Comparison of ENCODE assay signal across 15 cellular contexts in genomic region chr11:8091671-8092070, GRCh38. TPM values are rescaled to one million over a fixed set of nuclear protein-coding genes. Genes with fewer than 3 reads are reported as not detected.
"Had no signal": no experiment of that assay in that cellular context is flagged by ENCODE, and none has a peak within 500 bp of the region (broad histone marks: within the 10 kb centered on the region; RNA-seq: fewer than 3 reads in every experiment).

No MANE protein-coding gene starts in this region.

- H3K27me3 Mint-ChIP-seq: activated naive CD8-positive, alpha-beta T cell had no signal

- H3K36me3 ChIP-seq: neutrophil, pancreas, SJSA1, upper lobe of left lung had no signal

- ATAC-seq: activated CD4-positive, CD25-positive, alpha-beta regulatory T cell treated with anti-CD3 and anti-CD28 coated beads, Interleukin-2, amount 50 U/mL, for 24 hours; activated T-cell treated with anti-CD3 and anti-CD28 coated beads, Interleukin-2, amount 50 U/mL, for 72 hours; naive thymus-derived CD8-positive, alpha-beta T cell had no signal

- H3K9me3 Mint-ChIP-seq: activated T-cell treated with anti-CD3 and anti-CD28 coated beads, Interleukin-2, amount 50 U/mL, for 72 hours; memory B cell; naive thymus-derived CD8-positive, alpha-beta T cell; T-helper 1 cell treated with Interleukin-12 subunit alpha and Interleukin-12 subunit beta and Interleukin-4 antibody, amounts not matched to agents 30 μg/mL and 1 μg/mL, for 36 hours had no signal

- H3K4me1 ChIP-seq: pancreas, SJSA1 had no signal

- H3K27me3 ChIP-seq: neutrophil, pancreas, SJSA1, upper lobe of left lung had no signal

- H3K4me3 Mint-ChIP-seq: activated naive CD8-positive, alpha-beta T cell; activated T-cell treated with anti-CD3 and anti-CD28 coated beads, Interleukin-2, amount 50 U/mL, for 72 hours; memory B cell; naive thymus-derived CD8-positive, alpha-beta T cell; T-helper 1 cell treated with Interleukin-12 subunit alpha and Interleukin-12 subunit beta and Interleukin-4 antibody, amounts not matched to agents 30 μg/mL and 1 μg/mL, for 36 hours had no signal

- DNase-seq: activated CD4-positive, alpha-beta T cell treated with anti-CD3 and anti-CD28 coated beads, Interleukin-2, amount 50 U/mL, for 1 hour; activated T-cell treated with anti-CD3 and anti-CD28 coated beads, Interleukin-2, amount 50 U/mL, for 72 hours; foreskin fibroblast; hippocampal formation; naive thymus-derived CD8-positive, alpha-beta T cell had no signal

- H3K36me3 Mint-ChIP-seq: activated naive CD8-positive, alpha-beta T cell; memory B cell; naive thymus-derived CD8-positive, alpha-beta T cell had no signal

- H3K4me3 ChIP-seq: pancreas, SJSA1, thoracic aorta, upper lobe of left lung had no signal

- H3K9me3 ChIP-seq: neutrophil, pancreas, SJSA1, thoracic aorta, upper lobe of left lung had no signal

- H3K27ac ChIP-seq: epithelial cell of prostate, neutrophil, pancreas, SJSA1, thoracic aorta, upper lobe of left lung had no signal

- H3K27ac Mint-ChIP-seq: activated naive CD8-positive, alpha-beta T cell; activated T-cell treated with anti-CD3 and anti-CD28 coated beads, Interleukin-2, amount 50 U/mL, for 72 hours; memory B cell; T-helper 1 cell treated with Interleukin-12 subunit alpha and Interleukin-12 subunit beta and Interleukin-4 antibody, amounts not matched to agents 30 μg/mL and 1 μg/mL, for 36 hours had no signal

RNA-seq across cellular contexts. Expression of gene TUB, which starts 10.7 kb away (rescaled TPM):
- total RNA-seq: naive thymus-derived CD8-positive, alpha-beta T cell had no signal
